Comparison of ENCODE assay signal across 9 cellular contexts in genomic region chr1:226814751-226815496, GRCh38. TPM values are rescaled to one million over a fixed set of nuclear protein-coding genes. Genes with fewer than 3 reads are reported as not detected.
A peak's percentile ranks its signal among the peaks of the same experiment; 100 is the strongest.
DNase-seq lines count a peak whose midpoint lies in the region; TF ChIP-seq lines count a peak whose summit lies in the region.
"Had no signal": no experiment of that assay in that cellular context is flagged by ENCODE, and none has a peak within 500 bp of the region (broad histone marks: within the 10 kb centered on the region; RNA-seq: fewer than 3 reads in every experiment).

No MANE protein-coding gene starts in this region.

- H3K4me3 ChIP-seq in foreskin fibroblast (ENCODE audit: low read depth in 1 of 2, low read length in 2 of 2) = no peak overlapping the region
- H3K4me3 ChIP-seq: BLaER1 had no signal

- TF ChIP-seq CTCF in foreskin fibroblast (IDR thresholded peaks at IDR 0.05; ENCODE audit: low read depth, low read length) = no peak

- peak; percentile 56 for DNase-seq in NCI-H1092 treated with DMSO at 0.1 percent for 48 hours (lab: John Stamatoyannopoulos, UW)
- DNase-seq in NCI-H1092 (lab: John Stamatoyannopoulos, UW) = no peak
- peak; percentile 57 to 77 for DNase-seq in SHP77 (lab: John Stamatoyannopoulos, UW)
- peak; percentile 85 to 93 for DNase-seq in foreskin fibroblast
- DNase-seq in posterior vena cava (ENCODE audit: low spot score) = peak; percentile 86
- no peak for DNase-seq in putamen (ENCODE audit: low spot score)
- DNase-seq in activated CD8-positive, alpha-beta memory T cell treated with anti-CD3 and anti-CD28 coated beads for 24 hours = no peak
- DNase-seq in HuH-7.5 (ENCODE audit: low spot score) = no peak

- intact Hi-C loops in posterior vena cava (cut with DNase I) = no loop called here

RNA-seq across cellular contexts. Expression of gene PSEN2, which starts 55.5 kb away (rescaled TPM):
- total RNA-seq in posterior vena cava = 10 to 100 TPM; 22.0 to 24.3 TPM

Comparison
In these comparisons a context has a peak if more than half of its experiments do, and no peak if none do; other contexts are left out.
1. DNase-seq: peak in NCI-H1092 treated with DMSO at 0.1 percent for 48 hours (single experiment), SHP77 (2 of 2), foreskin fibroblast (2 of 2) and posterior vena cava (single experiment); none in NCI-H1092 (single experiment), putamen (single experiment), activated CD8-positive, alpha-beta memory T cell treated with anti-CD3 and anti-CD28 coated beads for 24 hours (single experiment) and HuH-7.5 (single experiment).